12 cellular contexts compared by ENCODE assay signal in genomic region chr16:71927787-71928186, GRCh38. TPM values are rescaled to one million over a fixed set of nuclear protein-coding genes. Genes with fewer than 3 reads are reported as not detected.
DNase-seq lines count a peak whose midpoint lies in the region; ATAC-seq lines count a peak whose summit lies in the region.
"Had no signal": no experiment of that assay in that cellular context is flagged by ENCODE, and none has a peak within 500 bp of the region (broad histone marks: within the 10 kb centered on the region; RNA-seq: fewer than 3 reads in every experiment).

No MANE protein-coding gene starts in this region.

- DNase-seq in ELR (ENCODE audit: low read depth), result peak; percentile 14
- DNase-seq in activated naive CD8-positive, alpha-beta T cell treated with anti-CD3 and anti-CD28 coated beads, Interleukin-2, amount 50 U/mL, for 24 hours, result no peak
- DNase-seq in left ventricle myocardium superior, result no peak
- DNase-seq in GDM1 (lab: John Stamatoyannopoulos, UW), result no peak
- DNase-seq in NCI-H1417 treated with DMSO at 0.1 percent for 48 hours (lab: John Stamatoyannopoulos, UW), result no peak
- no peak for DNase-seq in stimulated activated naive CD8-positive, alpha-beta T cell treated with anti-CD3 and anti-CD28 coated beads, Interleukin-15, amount 100 ng/mL, for 72 hours
- DNase-seq: activated naive CD4-positive, alpha-beta T cell treated with Interleukin-2 at 50 U/mL for 16 hours; effector memory CD4-positive, alpha-beta T cell; stimulated activated CD4-positive, alpha-beta T cell treated with anti-CD3 and anti-CD28 coated beads, Interleukin-4, amount 100 ng/mL, for 4 hours had no signal

- H3K36me3 Mint-ChIP-seq in activated naive CD8-positive, alpha-beta T cell treated with anti-CD3 and anti-CD28 coated beads, Interleukin-2, amount 50 U/mL, for 24 hours (ENCODE audit: low read depth), result peaks cover 50% of the 10 kb centered on the region

- intact Hi-C loops in left ventricle myocardium superior (cut with micrococcal nuclease), result no loop called here

- H3K27me3 Mint-ChIP-seq in activated naive CD8-positive, alpha-beta T cell treated with anti-CD3 and anti-CD28 coated beads, Interleukin-2, amount 50 U/mL, for 24 hours, result no peaks in the 10 kb centered on the region
- H3K27me3 Mint-ChIP-seq in stimulated activated naive CD8-positive, alpha-beta T cell treated with anti-CD3 and anti-CD28 coated beads, Interleukin-15, amount 100 ng/mL, for 72 hours, result no peaks in the 10 kb centered on the region

- H3K27me3 ChIP-seq in rectal smooth muscle tissue (ENCODE audit: control insufficient read depth, insufficient read depth, low read length), result no peaks in the 10 kb centered on the region
- H3K27me3 ChIP-seq: ovary had no signal

- no peak for ATAC-seq in activated naive CD8-positive, alpha-beta T cell treated with anti-CD3 and anti-CD28 coated beads, Interleukin-2, amount 50 U/mL, for 24 hours
- ATAC-seq in left ventricle myocardium superior (peak; percentile 63), HG02678 (IDR thresholded peaks at IDR 0.05; ENCODE audit: unreplicated experiment) (no peak)
- no peak for ATAC-seq in stimulated activated naive CD8-positive, alpha-beta T cell treated with anti-CD3 and anti-CD28 coated beads, Interleukin-15, amount 100 ng/mL, for 72 hours

- peaks cover 21% of the 10 kb centered on the region for H3K36me3 ChIP-seq in rectal smooth muscle tissue (ENCODE audit: control insufficient read depth, insufficient read depth, low read length)
- H3K36me3 ChIP-seq: ovary had no signal

- no peak overlapping the region for H3K4me3 Mint-ChIP-seq in activated naive CD8-positive, alpha-beta T cell treated with anti-CD3 and anti-CD28 coated beads, Interleukin-2, amount 50 U/mL, for 24 hours
- no peak overlapping the region for H3K4me3 Mint-ChIP-seq in stimulated activated naive CD8-positive, alpha-beta T cell treated with anti-CD3 and anti-CD28 coated beads, Interleukin-15, amount 100 ng/mL, for 72 hours

- no peaks in the 10 kb centered on the region for H3K9me3 Mint-ChIP-seq in activated naive CD8-positive, alpha-beta T cell treated with anti-CD3 and anti-CD28 coated beads, Interleukin-2, amount 50 U/mL, for 24 hours
- H3K9me3 Mint-ChIP-seq in stimulated activated naive CD8-positive, alpha-beta T cell treated with anti-CD3 and anti-CD28 coated beads, Interleukin-15, amount 100 ng/mL, for 72 hours, result no peaks in the 10 kb centered on the region

- peaks cover 37% of the 10 kb centered on the region for H3K4me1 ChIP-seq in rectal smooth muscle tissue (ENCODE audit: control insufficient read depth, insufficient read depth, low read length)

- no peak overlapping the region for H3K4me3 ChIP-seq in rectal smooth muscle tissue (ENCODE audit: low read length)
- H3K4me3 ChIP-seq: ovary had no signal

- no peak overlapping the region for H3K9ac ChIP-seq in rectal smooth muscle tissue (ENCODE audit: low read length)

- peak overlapping the region; percentile 55 for H3K27ac Mint-ChIP-seq in activated naive CD8-positive, alpha-beta T cell treated with anti-CD3 and anti-CD28 coated beads, Interleukin-2, amount 50 U/mL, for 24 hours
- H3K27ac Mint-ChIP-seq in stimulated activated naive CD8-positive, alpha-beta T cell treated with anti-CD3 and anti-CD28 coated beads, Interleukin-15, amount 100 ng/mL, for 72 hours, result peak overlapping the region in 1 of 2 donors; percentile 23

- peaks cover 8% of the 10 kb centered on the region for H3K4me1 Mint-ChIP-seq in activated naive CD8-positive, alpha-beta T cell treated with anti-CD3 and anti-CD28 coated beads, Interleukin-2, amount 50 U/mL, for 24 hours
- no peaks in the 10 kb centered on the region for H3K4me1 Mint-ChIP-seq in stimulated activated naive CD8-positive, alpha-beta T cell treated with anti-CD3 and anti-CD28 coated beads, Interleukin-15, amount 100 ng/mL, for 72 hours

- peak overlapping the region; percentile 74 for H3K27ac ChIP-seq in rectal smooth muscle tissue (ENCODE audit: low read depth, low read length)

RNA-seq across cellular contexts. Expression of gene IST1, which starts 32.5 kb away (rescaled TPM):
- 110 TPM for total RNA-seq in left ventricle myocardium superior

RNA-seq across cellular contexts. Expression of gene ZNF821, which starts 43.8 kb away (rescaled TPM):
- 3.2 TPM for total RNA-seq in left ventricle myocardium superior
